ENCODE assay signal across 25 cellular contexts in the genomic region with DNA sequence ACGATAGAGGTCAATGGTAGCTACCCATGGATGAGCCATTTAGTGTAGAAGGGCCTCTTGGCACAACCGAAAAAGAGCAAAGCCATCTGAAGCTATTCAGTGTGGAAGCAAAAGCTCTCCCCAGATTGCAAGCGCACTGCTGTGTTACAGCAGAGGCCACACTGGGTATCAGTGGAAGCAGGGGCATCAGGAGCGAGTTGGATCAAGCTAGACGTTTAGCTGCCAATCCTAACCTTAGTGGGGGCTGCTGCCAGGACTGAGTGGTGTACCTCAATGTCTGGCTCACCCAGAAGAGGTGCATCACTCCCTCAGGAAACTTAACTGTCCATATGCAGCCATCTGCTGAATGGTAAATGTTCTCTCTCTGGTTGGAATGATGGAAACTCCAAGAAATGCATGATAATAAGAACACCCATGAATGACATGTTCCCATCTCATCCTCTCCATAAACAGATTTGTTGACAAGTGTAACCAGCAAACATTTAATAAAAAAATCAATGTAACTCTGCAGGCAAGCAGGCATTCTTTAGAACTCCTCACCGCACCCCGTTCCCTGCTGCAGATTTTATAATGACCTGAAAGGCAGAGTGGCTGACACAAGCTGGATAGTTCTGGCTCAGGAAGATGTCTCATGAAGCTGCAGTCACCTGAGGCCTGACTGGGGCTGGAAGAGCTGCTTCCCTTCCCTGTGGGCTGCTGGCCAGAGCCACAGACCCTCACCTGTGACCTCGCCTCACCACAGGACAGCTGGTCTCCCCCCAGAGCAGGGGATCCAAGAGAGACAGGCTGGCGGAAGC. TPM values are rescaled to one million over a fixed set of nuclear protein-coding genes. Genes with fewer than 3 reads are reported as not detected.
DNase-seq lines count a peak whose midpoint lies in the region; ATAC-seq and TF ChIP-seq lines count a peak whose summit lies in the region.
"Had no signal": no experiment of that assay in that cellular context is flagged by ENCODE, and none has a peak within 500 bp of the region (broad histone marks: within the 10 kb centered on the region; RNA-seq: fewer than 3 reads in every experiment).

No MANE protein-coding gene starts in this region.

- no peaks in the 10 kb centered on the region for H3K9me2 ChIP-seq in GM23338 (ENCODE audit: insufficient read depth)

- peak overlapping the region; percentile 30 for H3K27ac Mint-ChIP-seq in GM23338
- H3K27ac Mint-ChIP-seq in central memory CD8-positive, alpha-beta T cell (ENCODE audit: low read depth): peak overlapping the region; percentile 49
- no peak overlapping the region for H3K27ac Mint-ChIP-seq in CD8-positive, alpha-beta T cell

- DNase-seq in GM23338 (ENCODE audit: low spot score) (no peak), myocyte (ENCODE audit: low read depth) (peak; percentile 78), GOT3 (lab: John Stamatoyannopoulos, UW) (no peak), HUDEP-2 (lab: John Stamatoyannopoulos, UW; ENCODE audit: unreplicated experiment in 76 of 76) (no peak)
- no peak for DNase-seq in central memory CD8-positive, alpha-beta T cell (ENCODE audit: low spot score in 2 of 2)
- no peak for DNase-seq in activated naive CD4-positive, alpha-beta T cell treated with Interleukin-2 at 50 U/mL for 16 hours
- no peak for DNase-seq in CD8-positive, alpha-beta T cell
- DNase-seq: activated CD4-positive, alpha-beta T cell treated with anti-CD3 and anti-CD28 coated beads, Interleukin-2, amount 50 U/mL, for 48 hours; activated CD8-positive, alpha-beta memory T cell treated with anti-CD3 and anti-CD28 coated beads, Interleukin-2, amount 50 U/mL, for 48 hours; activated gamma-delta T cell treated with Interleukin-2 at 50 U/mL for 16 hours; DMS 273 treated with DMSO at 0.1 percent for 48 hours; heart right ventricle; KBM-7; left ventricle myocardium superior; mucosa of descending colon; NCI-H2171 treated with DMSO at 0.1 percent for 48 hours; NCI-H526; retina; stimulated activated CD4-positive, alpha-beta T cell treated with anti-CD3 and anti-CD28 coated beads, Interleukin-2, amount 100 ng/mL, for 48 hours; T-helper 9 cell; transverse colon had no signal

- H3K4me1 Mint-ChIP-seq in GM23338: peaks cover 81% of the 10 kb centered on the region
- peaks cover 91% of the 10 kb centered on the region for H3K4me1 Mint-ChIP-seq in central memory CD8-positive, alpha-beta T cell
- H3K4me1 Mint-ChIP-seq in CD8-positive, alpha-beta T cell (ENCODE audit: low read depth): peaks cover 89% of the 10 kb centered on the region

- H3K36me3 ChIP-seq in BLaER1 (peaks cover 17% of the 10 kb centered on the region; the same call in 1 of the 2 replicates), GM23338 (ENCODE audit: insufficient read depth) (no peaks in the 10 kb centered on the region)
- H3K36me3 ChIP-seq in CD8-positive, alpha-beta T cell (ENCODE audit: insufficient read depth, low read length): no peaks in the 10 kb centered on the region
- H3K36me3 ChIP-seq: adrenal gland, breast epithelium, transverse colon had no signal

- peak overlapping the region; percentile 28 for H3K4me2 ChIP-seq in BLaER1
- H3K4me2 ChIP-seq in GM23338: peak overlapping the region; percentile 54

- H3K4me1 ChIP-seq in BLaER1: peaks cover 86% of the 10 kb centered on the region
- H3K4me1 ChIP-seq in GM23338 (ENCODE audit: insufficient read depth): peaks cover 69% of the 10 kb centered on the region
- peaks cover 50% of the 10 kb centered on the region for H3K4me1 ChIP-seq in CD8-positive, alpha-beta T cell (ENCODE audit: insufficient read depth, low read length)
- H3K4me1 ChIP-seq: breast epithelium had no signal

- H3K79me2 ChIP-seq in GM23338 (replicated peaks; ENCODE audit: insufficient read depth): peaks cover 77% of the 10 kb centered on the region

- H3K9me3 Mint-ChIP-seq in GM23338: no peaks in the 10 kb centered on the region; the same call in 2 of the 3 replicates
- no peaks in the 10 kb centered on the region for H3K9me3 Mint-ChIP-seq in central memory CD8-positive, alpha-beta T cell
- H3K9me3 Mint-ChIP-seq in CD8-positive, alpha-beta T cell: no peaks in the 10 kb centered on the region

- H3K9ac ChIP-seq in BLaER1: no peak overlapping the region

- H2AFZ ChIP-seq in GM23338: no peak overlapping the region

- POLR2A ChIA-PET in CD8-positive, alpha-beta T cell (lab: Charles Lee): interaction anchor here (2.0 kb wide), 1 partner anchor 18 kb away, joined by 7 read pairs; no protein-coding TSS in a partner anchor

- H3K27me3 ChIP-seq in BLaER1 (no peaks in the 10 kb centered on the region), GM23338 (ENCODE audit: insufficient read depth) (no peaks in the 10 kb centered on the region)
- H3K27me3 ChIP-seq in CD8-positive, alpha-beta T cell (ENCODE audit: insufficient read depth, low read length): no peaks in the 10 kb centered on the region
- H3K27me3 ChIP-seq: adrenal gland, breast epithelium, heart right ventricle, transverse colon had no signal

- peaks cover 4% of the 10 kb centered on the region for H3K27me3 Mint-ChIP-seq in GM23338 (ENCODE audit: insufficient read depth, low read depth, poor library complexity)
- H3K27me3 Mint-ChIP-seq in central memory CD8-positive, alpha-beta T cell: no peaks in the 10 kb centered on the region
- no peaks in the 10 kb centered on the region for H3K27me3 Mint-ChIP-seq in CD8-positive, alpha-beta T cell (ENCODE audit: low read depth)

- no peaks in the 10 kb centered on the region; the same call in 2 of the 3 replicates for H3K36me3 Mint-ChIP-seq in GM23338 (ENCODE audit: low read depth)
- peaks cover 22% of the 10 kb centered on the region for H3K36me3 Mint-ChIP-seq in central memory CD8-positive, alpha-beta T cell (ENCODE audit: insufficient read depth)
- H3K36me3 Mint-ChIP-seq in CD8-positive, alpha-beta T cell: peaks cover 4% of the 10 kb centered on the region

- H3K4me3 ChIP-seq in BLaER1 (no peak overlapping the region), GM23338 (no peak overlapping the region)
- H3K4me3 ChIP-seq in CD8-positive, alpha-beta T cell (ENCODE audit: low read depth, low read length): no peak overlapping the region
- H3K4me3 ChIP-seq: adrenal gland, breast epithelium, heart right ventricle, mucosa of descending colon, transverse colon had no signal

- TF ChIP-seq CTCF in GM23338 (conservative IDR thresholded peaks at IDR 0.05; ENCODE audit: low read depth in 2 of 2): no peak
- no peak for TF ChIP-seq CTCF in CD8-positive, alpha-beta T cell (IDR thresholded peaks at IDR 0.05)

- no peaks in the 10 kb centered on the region for H3F3A ChIP-seq in GM23338 (replicated peaks; ENCODE audit: low read depth)

- no peak overlapping the region for H3K4me3 Mint-ChIP-seq in GM23338
- no peak overlapping the region for H3K4me3 Mint-ChIP-seq in central memory CD8-positive, alpha-beta T cell
- H3K4me3 Mint-ChIP-seq in CD8-positive, alpha-beta T cell: no peak overlapping the region

- CTCF ChIA-PET in CD8-positive, alpha-beta T cell (lab: Charles Lee): interaction anchor here (1.2 to 3.0 kb wide), 3 partner anchors 17 to 104 kb away, joined by 4 to 10 read pairs (median 4); no protein-coding TSS in a partner anchor

- ATAC-seq in GM23338: no peak
- no peak for ATAC-seq in central memory CD8-positive, alpha-beta T cell (replicated peaks; ENCODE audit: extremely low read depth, poor library complexity, severe bottlenecking)
- ATAC-seq in CD8-positive, alpha-beta T cell: no peak
- ATAC-seq: HCT116, heart right ventricle, left ventricle myocardium superior, mucosa of descending colon had no signal

- no peaks in the 10 kb centered on the region for H3K9me3 ChIP-seq in BLaER1
- no peaks in the 10 kb centered on the region for H3K9me3 ChIP-seq in CD8-positive, alpha-beta T cell (ENCODE audit: low read length)
- H3K9me3 ChIP-seq: adrenal gland, breast epithelium, heart right ventricle, mucosa of descending colon, transverse colon had no signal

- intact Hi-C loops in CD8-positive, alpha-beta T cell (cut with DNase I, micrococcal nuclease): no loop called here

- peak overlapping the region; percentile 22; the same call in 1 of the 2 replicates for H3K27ac ChIP-seq in BLaER1
- peak overlapping the region; percentile 70 for H3K27ac ChIP-seq in GM23338 (ENCODE audit: low read depth)
- no peak overlapping the region for H3K27ac ChIP-seq in CD8-positive, alpha-beta T cell (ENCODE audit: low read depth, low read length)
- H3K27ac ChIP-seq: breast epithelium, transverse colon had no signal

- H4K20me1 ChIP-seq in BLaER1 (peaks cover 97% of the 10 kb centered on the region), GM23338 (replicated peaks; ENCODE audit: insufficient read depth) (no peaks in the 10 kb centered on the region)

TF ChIP-seq in GM23338, 12 proteins besides CTCF, POLR2A, EP300 and RAD21 (continues in another document):
- no peak for TF ChIP-seq JUNB (IDR thresholded peaks at IDR 0.05; ENCODE audit: unreplicated experiment)
- no peak for TF ChIP-seq POLR2AphosphoS5 (IDR thresholded peaks at IDR 0.05; ENCODE audit: low read depth)
- TF ChIP-seq NANOG (IDR thresholded peaks at IDR 0.05; ENCODE audit: borderline replicate concordance): no peak
- no peak for TF ChIP-seq ZNF114 (CRISPR knock-in tag; IDR thresholded peaks at IDR 0.05)
- TF ChIP-seq, protein P1, sequence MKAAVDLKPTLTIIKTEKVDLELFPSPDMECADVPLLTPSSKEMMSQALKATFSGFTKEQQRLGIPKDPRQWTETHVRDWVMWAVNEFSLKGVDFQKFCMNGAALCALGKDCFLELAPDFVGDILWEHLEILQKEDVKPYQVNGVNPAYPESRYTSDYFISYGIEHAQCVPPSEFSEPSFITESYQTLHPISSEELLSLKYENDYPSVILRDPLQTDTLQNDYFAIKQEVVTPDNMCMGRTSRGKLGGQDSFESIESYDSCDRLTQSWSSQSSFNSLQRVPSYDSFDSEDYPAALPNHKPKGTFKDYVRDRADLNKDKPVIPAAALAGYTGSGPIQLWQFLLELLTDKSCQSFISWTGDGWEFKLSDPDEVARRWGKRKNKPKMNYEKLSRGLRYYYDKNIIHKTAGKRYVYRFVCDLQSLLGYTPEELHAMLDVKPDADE (IDR thresholded peaks at IDR 0.05): no peak
- TF ChIP-seq CREB1 (CRISPR knock-in tag; IDR thresholded peaks at IDR 0.05; ENCODE audit: low read depth): no peak

RNA-seq across cellular contexts. Expression of a gene that starts 44.3 kb away (rescaled TPM):
- total RNA-seq in GM23338 (2014; rRNA removed; shearing (Covaris generic)): 80.7 and 82.8 TPM in 2 replicates
- 9.9 and 10.9 TPM in 2 replicates for polyA plus RNA-seq in GM23338 (2016; fragmentation: Nextera tagmentation; extraction: Ambion mirVana)
- total RNA-seq in myocyte: 274 and 290 TPM in 2 replicates
- 225 TPM for polyA plus RNA-seq in myocyte (2012)
- 100 to 1,000 TPM; 127 to 130 TPM for total RNA-seq in CD8-positive, alpha-beta T cell
